ENCODE assay signal across 15 cellular contexts in the genomic region with DNA sequence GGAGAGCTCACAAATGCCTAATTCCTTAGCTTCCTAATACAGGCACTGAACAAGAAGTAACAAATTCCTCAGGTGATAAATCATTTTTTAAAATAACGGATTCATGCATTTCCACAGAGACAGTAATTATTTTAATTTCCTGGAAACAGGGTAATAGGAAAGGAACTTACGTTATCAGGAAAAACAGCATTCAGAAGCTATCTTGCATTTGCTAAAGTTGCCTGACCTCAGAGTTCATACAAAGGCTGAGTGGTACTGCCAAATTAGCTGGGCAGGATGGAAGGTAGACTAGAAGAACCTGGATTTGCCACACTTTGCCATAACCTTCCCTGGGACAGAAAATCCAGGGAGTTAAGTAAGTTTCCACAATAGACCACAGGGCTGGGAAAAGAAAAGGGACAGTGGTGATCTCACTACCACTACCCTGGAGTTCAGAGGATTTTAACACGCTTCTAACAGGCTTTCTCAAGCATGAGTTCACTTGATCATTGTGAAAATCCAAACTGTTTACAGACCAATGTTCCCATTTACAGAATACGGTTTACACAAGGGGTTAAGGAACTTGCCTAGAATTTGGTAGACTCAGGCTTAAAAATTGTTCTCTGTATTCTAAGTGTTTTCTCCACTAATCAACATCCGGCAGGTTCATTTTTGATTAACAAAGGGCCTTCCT. TPM values are rescaled to one million over a fixed set of nuclear protein-coding genes. Genes with fewer than 3 reads are reported as not detected.
DNase-seq lines count a peak whose midpoint lies in the region; TF ChIP-seq lines count a peak whose summit lies in the region.
"Had no signal": no experiment of that assay in that cellular context is flagged by ENCODE, and none has a peak within 500 bp of the region (broad histone marks: within the 10 kb centered on the region; RNA-seq: fewer than 3 reads in every experiment).

No MANE protein-coding gene starts in this region.

- no peak overlapping the region for H3K27ac Mint-ChIP-seq in Caco-2 (ENCODE audit: unreplicated experiment)
- H3K27ac Mint-ChIP-seq: activated naive CD4-positive, alpha-beta T cell treated with anti-CD3 and anti-CD28 coated beads, Interleukin-2, amount 50 U/mL, for 72 hours had no signal

- intact Hi-C loops in Caco-2 (cut with micrococcal nuclease; ENCODE audit: unreplicated experiment) = no loop called here

- H3K9ac ChIP-seq in GM23248 = peak overlapping the region; percentile 35
- no peak overlapping the region for H3K9ac ChIP-seq in rectal smooth muscle tissue (ENCODE audit: low read length)

- no peaks in the 10 kb centered on the region for H3K4me1 Mint-ChIP-seq in Caco-2 (ENCODE audit: low read depth, unreplicated experiment)

- H3K4me3 ChIP-seq in GM23248 (no peak overlapping the region), brain microvascular endothelial cell (ENCODE audit: low read depth, low read length) (no peak overlapping the region), right atrium auricular region (no peak overlapping the region), rectal smooth muscle tissue (ENCODE audit: low read length) (no peak overlapping the region), Caco-2 (ENCODE audit: low read depth, low read length) (no peak overlapping the region)
- H3K4me3 ChIP-seq: spleen had no signal

- TF ChIP-seq CTCF in brain microvascular endothelial cell (IDR thresholded peaks at IDR 0.05; ENCODE audit: low read depth, low read length, missing control alignments) = no peak
- no peak for TF ChIP-seq CTCF in right atrium auricular region (IDR thresholded peaks at IDR 0.05)
- TF ChIP-seq CTCF in Caco-2 (IDR thresholded peaks at IDR 0.05; ENCODE audit: insufficient read depth in 1 of 2, low read depth in 1 of 2, low read length in 1 of 2, severe bottlenecking in 1 of 2, unreplicated experiment in 1 of 2) = no peak

- H3K4me2 ChIP-seq in GM23248 (ENCODE audit: unreplicated experiment) = peak overlapping the region; percentile 81

- no TSS peak for BruUV-seq in Caco-2 (replicated peaks; lab: Mats Ljungman, UMichigan)

- H3F3A ChIP-seq in GM23248 (ENCODE audit: insufficient read depth) = peaks cover 46% of the 10 kb centered on the region

- H3K9me2 ChIP-seq in GM23248 (ENCODE audit: insufficient read depth) = no peaks in the 10 kb centered on the region

- peak overlapping the region; percentile 95 for H3K27ac ChIP-seq in GM23248
- H3K27ac ChIP-seq in brain microvascular endothelial cell = peak overlapping the region; percentile 32
- peak overlapping the region; percentile 75 to 89 for H3K27ac ChIP-seq in right atrium auricular region
- peak overlapping the region; percentile 47 for H3K27ac ChIP-seq in rectal smooth muscle tissue (ENCODE audit: low read depth, low read length)

- no peaks in the 10 kb centered on the region for H3K27me3 Mint-ChIP-seq in Caco-2 (ENCODE audit: insufficient read depth, unreplicated experiment)

- peak; percentile 55 for DNase-seq in GM23248
- no peak for DNase-seq in brain microvascular endothelial cell
- DNase-seq in right atrium auricular region (ENCODE audit: low spot score) = no peak
- no peak for DNase-seq in ACHN
- no peak for DNase-seq in stimulated activated CD4-positive, alpha-beta T cell treated with anti-CD3 and anti-CD28 coated beads, Interleukin-2, amount 100 ng/mL, for 48 hours
- DNase-seq in Caco-2 = no peak
- no peak for DNase-seq in globus pallidus (ENCODE audit: low spot score)
- DNase-seq: AML-193; effector CD4-positive, alpha-beta T cell; Kasumi-1; NCI-H2081 treated with DMSO at 0.1 percent for 48 hours; spleen; T1000 had no signal

- H3K4me1 ChIP-seq in GM23248 (ENCODE audit: insufficient read depth) (peaks cover 58% of the 10 kb centered on the region), right atrium auricular region (peaks cover 0 to 91% of the 10 kb centered on the region in 2 donors), rectal smooth muscle tissue (ENCODE audit: control insufficient read depth, insufficient read depth, low read length) (peaks cover 33% of the 10 kb centered on the region), Caco-2 (peaks cover 3% of the 10 kb centered on the region; the same call in 1 of the 2 replicates)

- POLR2A ChIA-PET in Caco-2 (lab: Charles Lee) = no interaction called here

- H3K79me2 ChIP-seq in GM23248 (ENCODE audit: insufficient read depth) = peaks cover 93% of the 10 kb centered on the region

- H3K27me3 ChIP-seq in GM23248 (replicated peaks; ENCODE audit: insufficient read depth) (no peaks in the 10 kb centered on the region), brain microvascular endothelial cell (replicated peaks) (no peaks in the 10 kb centered on the region), right atrium auricular region (no peaks in the 10 kb centered on the region), rectal smooth muscle tissue (ENCODE audit: control insufficient read depth, insufficient read depth, low read length) (no peaks in the 10 kb centered on the region), Caco-2 (replicated peaks; ENCODE audit: control insufficient read depth, insufficient read depth, low read length) (no peaks in the 10 kb centered on the region)
- H3K27me3 ChIP-seq: spleen had no signal

- H3K9me3 ChIP-seq in GM23248 (ENCODE audit: low read depth) (no peaks in the 10 kb centered on the region), right atrium auricular region (no peaks in the 10 kb centered on the region), Caco-2 (no peaks in the 10 kb centered on the region)
- H3K9me3 ChIP-seq: spleen had no signal

- no peaks in the 10 kb centered on the region for H4K20me1 ChIP-seq in GM23248 (ENCODE audit: insufficient read depth)

- in situ Hi-C loops in GM23248 (cut with MboI) = no loop called here
- in situ Hi-C loops in brain microvascular endothelial cell (cut with HindIII; ENCODE audit: low pct_ligation_motif_present, low sequenced_read_pairs) = no loop called here
- in situ Hi-C loops in ACHN (cut with HindIII; ENCODE audit: low pct_ligation_motif_present, low pct_unique_long_range_greater_than_20kb, low sequenced_read_pairs) = no loop called here

- CTCF ChIA-PET in Caco-2 (lab: Charles Lee) = no interaction called here

- no peaks in the 10 kb centered on the region for H3K9me3 Mint-ChIP-seq in Caco-2 (ENCODE audit: unreplicated experiment)
- H3K9me3 Mint-ChIP-seq: activated naive CD4-positive, alpha-beta T cell treated with anti-CD3 and anti-CD28 coated beads, Interleukin-2, amount 50 U/mL, for 72 hours had no signal

- H3K4me3 Mint-ChIP-seq in Caco-2 (ENCODE audit: unreplicated experiment) = no peak overlapping the region

- H3K36me3 ChIP-seq in GM23248 (ENCODE audit: low read depth) = no peaks in the 10 kb centered on the region
- no peaks in the 10 kb centered on the region for H3K36me3 ChIP-seq in brain microvascular endothelial cell (replicated peaks)
- no peaks in the 10 kb centered on the region for H3K36me3 ChIP-seq in right atrium auricular region
- H3K36me3 ChIP-seq in rectal smooth muscle tissue (ENCODE audit: control insufficient read depth, insufficient read depth, low read length) = no peaks in the 10 kb centered on the region
- no peaks in the 10 kb centered on the region for H3K36me3 ChIP-seq in Caco-2 (ENCODE audit: control insufficient read depth, insufficient read depth, low read length)
- H3K36me3 ChIP-seq: spleen had no signal

- 44 to 48% methylated on average over 5 of the region's 5 CpGs for WGBS in GM23248 (ENCODE audit: low coverage in 1 of 2, low lambda C conversion rate in 2 of 2, missing lambda C conversion rate in 2 of 2), 2 experiments

- H2AFZ ChIP-seq in GM23248 = no peak overlapping the region

- no peaks in the 10 kb centered on the region for H3K36me3 Mint-ChIP-seq in Caco-2 (ENCODE audit: insufficient read depth, unreplicated experiment)
- H3K36me3 Mint-ChIP-seq: activated naive CD4-positive, alpha-beta T cell treated with anti-CD3 and anti-CD28 coated beads, Interleukin-2, amount 50 U/mL, for 72 hours had no signal

RNA-seq across cellular contexts. Expression of gene KIF13A, which starts 57.0 kb away (rescaled TPM):
- total RNA-seq in GM23248 (2014; rRNA removed; shearing (Covaris generic)) = 46.0 and 47.3 TPM in 2 replicates
- polyA plus RNA-seq in GM23248 (2016; fragmentation: Nextera tagmentation; extraction: Ambion mirVana) = 5.0 and 7.4 TPM in 2 replicates
- total RNA-seq in right atrium auricular region = 10 to 100 TPM; 56.6 to 68.3 TPM
- total RNA-seq in Caco-2 (2022) = 13.8 and 14.0 TPM in 2 replicates

Comparison
In these comparisons a context has a peak if more than half of its experiments do, and no peak if none do; other contexts are left out.
1. H3K27ac ChIP-seq: peak in every context shown above with its lines; median percentile 95 in GM23248; 82 in right atrium auricular region; 47 in rectal smooth muscle tissue; 32 in brain microvascular endothelial cell.